Comparison of ENCODE assay signal across 8 cellular contexts in the genomic region with DNA sequence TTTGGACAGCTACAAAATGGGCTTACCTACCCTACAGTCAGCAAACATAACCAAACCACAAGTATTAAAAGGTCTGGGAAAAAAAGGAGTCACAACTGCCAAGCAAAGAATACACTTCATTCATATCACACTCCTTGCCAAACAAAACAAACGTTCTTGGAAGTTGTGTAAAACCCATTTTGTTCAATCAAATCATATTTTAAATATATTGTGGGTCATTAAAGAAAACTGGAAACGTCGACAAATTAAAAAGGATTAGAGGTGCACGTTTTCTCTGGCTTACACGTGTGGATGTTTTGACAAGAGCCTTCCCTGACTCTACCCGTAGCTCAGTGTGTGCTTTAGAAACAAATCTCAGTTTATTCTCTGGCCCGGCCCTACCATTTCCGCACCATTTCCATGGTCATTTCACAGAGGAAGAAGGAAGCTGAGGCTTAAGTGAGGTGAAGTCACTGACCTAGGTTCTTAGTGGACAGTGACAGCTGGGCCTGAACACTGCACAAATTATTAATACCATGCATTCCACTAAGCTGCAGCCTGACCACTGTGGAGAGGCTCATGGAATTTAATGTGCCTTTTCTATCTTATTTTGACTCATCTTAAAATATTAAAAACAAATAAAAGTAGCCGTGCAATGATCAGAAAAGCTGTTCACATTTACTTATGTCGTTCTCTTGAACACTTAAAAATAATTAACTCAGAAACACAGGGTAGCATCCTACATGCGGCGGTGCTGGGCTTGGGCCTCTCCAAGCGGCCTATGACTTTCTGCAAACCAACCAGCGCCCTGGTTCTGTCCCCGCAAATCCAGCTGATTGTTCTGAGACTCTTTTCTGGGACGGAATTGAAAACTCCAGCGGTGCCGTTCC. TPM values are rescaled to one million over a fixed set of nuclear protein-coding genes. Genes with fewer than 3 reads are reported as not detected.
DNase-seq lines count a peak whose midpoint lies in the region; ATAC-seq and TF ChIP-seq lines count a peak whose summit lies in the region.

No MANE protein-coding gene starts in this region.

- H3K27ac ChIP-seq in HUES6 (ENCODE audit: low read depth, low read length) = 0 out of 2 replicates have a peak overlapping the region, but pooled peaks have one; percentile 45

- peak overlapping the region; percentile 78 for H3K4me3 Mint-ChIP-seq in stimulated activated memory B cell treated with anti-CD40 and anti-IgM and Interleukin-4, amounts not matched to agents 10 μg/mL and 1 μg/mL and 100 μg/mL, for 72 hours

- peak overlapping the region; percentile 79 for H3K9ac ChIP-seq in HUES6 (ENCODE audit: low read length)

- CTCF ChIA-PET in BJ (lab: Yijun Ruan, JAX) = interaction anchor here (1.0 to 2.5 kb wide), 2 partner anchors 10 to 912 kb away, joined by 3 to 11 read pairs; no protein-coding TSS in a partner anchor

- H3K27ac Mint-ChIP-seq in stimulated activated memory B cell treated with anti-CD40 and anti-IgM and Interleukin-4, amounts not matched to agents 10 μg/mL and 1 μg/mL and 100 μg/mL, for 72 hours = peak overlapping the region; percentile 72

- no peak for DNase-seq in BJ (ENCODE audit: low read depth)
- peak; percentile 68 for DNase-seq in astrocyte of the cerebellum (ENCODE audit: low read depth)
- peak; percentile 82 for DNase-seq in iris pigment epithelial cell (ENCODE audit: low read depth)
- DNase-seq in activated CD8-positive, alpha-beta memory T cell treated with anti-CD3 and anti-CD28 coated beads for 24 hours = no peak
- DNase-seq in NCI-H345 treated with DMSO at 0.1 percent for 48 hours (lab: John Stamatoyannopoulos, UW; ENCODE audit: unreplicated experiment) = no peak
- no peak for DNase-seq in inferior parietal cortex (ENCODE audit: extremely low spot score)

- H3K36me3 ChIP-seq in BJ (ENCODE audit: control insufficient read depth, insufficient read depth, low read length) (no peaks in the 10 kb centered on the region), HUES6 (ENCODE audit: control insufficient read depth, insufficient read depth, low read length) (no peaks in the 10 kb centered on the region)

- H3K4me3 ChIP-seq in BJ (ENCODE audit: low read depth, low read length) = peak overlapping the region; percentile 67
- peak overlapping the region; percentile 88 for H3K4me3 ChIP-seq in HUES6 (ENCODE audit: low read depth, low read length)
- peak overlapping the region; percentile 70 for H3K4me3 ChIP-seq in astrocyte of the cerebellum (ENCODE audit: low read depth, low read length)

- POLR2A ChIA-PET in BJ (lab: Charles Lee) = no interaction called here

- H3K27me3 Mint-ChIP-seq in stimulated activated memory B cell treated with anti-CD40 and anti-IgM and Interleukin-4, amounts not matched to agents 10 μg/mL and 1 μg/mL and 100 μg/mL, for 72 hours = no peaks in the 10 kb centered on the region

- no peak for ATAC-seq in stimulated activated memory B cell treated with anti-CD40 and anti-IgM and Interleukin-4, amounts not matched to agents 10 μg/mL and 1 μg/mL and 100 μg/mL, for 72 hours

- no peaks in the 10 kb centered on the region for H3K27me3 ChIP-seq in BJ (ENCODE audit: control insufficient read depth, insufficient read depth, low read length)
- H3K27me3 ChIP-seq in HUES6 (ENCODE audit: control insufficient read depth, insufficient read depth, low read length) = no peaks in the 10 kb centered on the region

- no peaks in the 10 kb centered on the region for H3K36me3 Mint-ChIP-seq in stimulated activated memory B cell treated with anti-CD40 and anti-IgM and Interleukin-4, amounts not matched to agents 10 μg/mL and 1 μg/mL and 100 μg/mL, for 72 hours

- H3K9me3 Mint-ChIP-seq in stimulated activated memory B cell treated with anti-CD40 and anti-IgM and Interleukin-4, amounts not matched to agents 10 μg/mL and 1 μg/mL and 100 μg/mL, for 72 hours = no peaks in the 10 kb centered on the region

- H3K9me3 ChIP-seq in HUES6 (ENCODE audit: control insufficient read depth, insufficient read depth, low read depth, low read length) = no peaks in the 10 kb centered on the region

- peaks cover 30% of the 10 kb centered on the region for H3K4me1 Mint-ChIP-seq in stimulated activated memory B cell treated with anti-CD40 and anti-IgM and Interleukin-4, amounts not matched to agents 10 μg/mL and 1 μg/mL and 100 μg/mL, for 72 hours

- no peak for TF ChIP-seq CTCF in BJ (IDR thresholded peaks at IDR 0.05; ENCODE audit: insufficient read depth, low read depth, low read length)
- TF ChIP-seq CTCF in astrocyte of the cerebellum (IDR thresholded peaks at IDR 0.05; ENCODE audit: low read depth, low read length, missing control alignments) = no peak

- peaks cover 12% of the 10 kb centered on the region for H3K4me1 ChIP-seq in HUES6 (ENCODE audit: control insufficient read depth, insufficient read depth, low read length)

- in situ Hi-C loops in astrocyte of the cerebellum (cut with HindIII; ENCODE audit: low sequenced_read_pairs) = no loop called here

RNA-seq across cellular contexts. Expression of gene CEP112, which starts 1.0 kb away (rescaled TPM):
- 3.3 and 4.4 TPM in 2 replicates for polyA plus RNA-seq in BJ (2011; rRNA removed)
- polyA minus RNA-seq in BJ (2011; rRNA and poly(A)+ RNA removed) = 1.7 and 4.6 TPM in 2 replicates

RNA-seq across cellular contexts. Expression of gene APOH, which starts 38.2 kb away (rescaled TPM):
- not detected in 2 replicates for polyA plus RNA-seq in BJ (2011; rRNA removed)
- not detected in 2 replicates for polyA minus RNA-seq in BJ (2011; rRNA and poly(A)+ RNA removed)

Comparison
In these comparisons a context has a peak if more than half of its experiments do, and no peak if none do; other contexts are left out.
1. DNase-seq: peak in astrocyte of the cerebellum (single experiment) and iris pigment epithelial cell (single experiment); none in BJ (single experiment), activated CD8-positive, alpha-beta memory T cell treated with anti-CD3 and anti-CD28 coated beads for 24 hours (single experiment), NCI-H345 treated with DMSO at 0.1 percent for 48 hours (single experiment) and inferior parietal cortex (single experiment).
2. Peak in every context shown above with its lines, with median percentiles within 50 percentile points of each other: H3K4me3 ChIP-seq.